Comparison of ENCODE assay signal across 1 cellular context in genomic region chr12:111368291-111368683, GRCh38.
TF ChIP-seq lines count a peak whose summit lies in the region.

No MANE protein-coding gene starts in this region.

TF ChIP-seq in GM23338, 12 proteins besides CTCF, POLR2A, EP300 and RAD21 (continued from another document):
- no peak for TF ChIP-seq REST (IDR thresholded peaks at IDR 0.05; ENCODE audit: unreplicated experiment)
- no peak for TF ChIP-seq CREB1 (CRISPR knock-in tag; IDR thresholded peaks at IDR 0.05; ENCODE audit: low read depth)
- no peak for TF ChIP-seq POLR2AphosphoS5 (IDR thresholded peaks at IDR 0.05; ENCODE audit: low read depth)
- no peak for TF ChIP-seq EZH2 (IDR thresholded peaks at IDR 0.05; ENCODE audit: low read depth, unreplicated experiment)
- TF ChIP-seq NANOG (IDR thresholded peaks at IDR 0.05; ENCODE audit: borderline replicate concordance), result no peak
- no peak for TF ChIP-seq ETS1 (IDR thresholded peaks at IDR 0.05)
- no peak for TF ChIP-seq ZNF462 (CRISPR knock-in tag; IDR thresholded peaks at IDR 0.05)
- no peak for TF ChIP-seq STAT1 (IDR thresholded peaks at IDR 0.05; ENCODE audit: unreplicated experiment)
- TF ChIP-seq JUNB (IDR thresholded peaks at IDR 0.05; ENCODE audit: unreplicated experiment), result no peak
- no peak for TF ChIP-seq EZH2phosphoT487 (IDR thresholded peaks at IDR 0.05; ENCODE audit: unreplicated experiment)
- no peak for TF ChIP-seq ZNF331 (CRISPR knock-in tag; IDR thresholded peaks at IDR 0.05; ENCODE audit: low read depth)
